ENCODE assay signal across 17 cellular contexts in genomic region chr18:46750626-46751025, GRCh38. TPM values are rescaled to one million over a fixed set of nuclear protein-coding genes. Genes with fewer than 3 reads are reported as not detected.
A peak's percentile ranks its signal among the peaks of the same experiment; 100 is the strongest.
DNase-seq lines count a peak whose midpoint lies in the region; ATAC-seq and TF ChIP-seq lines count a peak whose summit lies in the region.
"Had no signal": no experiment of that assay in that cellular context is flagged by ENCODE, and none has a peak within 500 bp of the region (broad histone marks: within the 10 kb centered on the region; RNA-seq: fewer than 3 reads in every experiment).

No MANE protein-coding gene starts in this region.

- no peak overlapping the region for H3K9ac ChIP-seq in MM.1S (ENCODE audit: low read length)

- H3K4me2 ChIP-seq in MM.1S (ENCODE audit: low read depth, low read length), result no peak overlapping the region
- H3K4me2 ChIP-seq: GM23338 had no signal

- no peaks in the 10 kb centered on the region for H3K27me3 ChIP-seq in MM.1S (replicated peaks; ENCODE audit: insufficient read depth, low read length)
- H3K27me3 ChIP-seq: BE2C had no signal

- H3K36me3 ChIP-seq in MM.1S (replicated peaks; ENCODE audit: insufficient read depth, low read length), result no peaks in the 10 kb centered on the region
- H3K36me3 ChIP-seq: BE2C had no signal

- H3K27ac ChIP-seq in MM.1S (ENCODE audit: low read length), result no peak overlapping the region
- H3K27ac ChIP-seq: C4-2B, HL-60 had no signal

- H3K9me3 ChIP-seq in MM.1S (replicated peaks; ENCODE audit: insufficient read depth, low read length), result no peaks in the 10 kb centered on the region
- H3K9me3 ChIP-seq: BE2C, Caco-2 had no signal

- H3K9me3 Mint-ChIP-seq in osteocyte (ENCODE audit: unreplicated experiment), result no peaks in the 10 kb centered on the region
- H3K9me3 Mint-ChIP-seq: CD4-positive, alpha-beta T cell had no signal

- no peaks in the 10 kb centered on the region for H3K4me1 Mint-ChIP-seq in osteocyte (ENCODE audit: unreplicated experiment)

- H3F3A ChIP-seq in MM.1S (ENCODE audit: insufficient read depth, low read length), result no peaks in the 10 kb centered on the region

- no peak overlapping the region for H3K4me3 Mint-ChIP-seq in osteocyte (ENCODE audit: unreplicated experiment)
- H3K4me3 Mint-ChIP-seq: CD4-positive, alpha-beta T cell; GM23338 had no signal

- H2AFZ ChIP-seq in MM.1S (ENCODE audit: low read length), result no peak overlapping the region
- H2AFZ ChIP-seq: GM23338 had no signal

- no peaks in the 10 kb centered on the region for H3K36me3 Mint-ChIP-seq in osteocyte (ENCODE audit: unreplicated experiment)

- no peaks in the 10 kb centered on the region for H3K9me2 ChIP-seq in MM.1S (replicated peaks; ENCODE audit: insufficient read depth, low read length)

- no peak for ATAC-seq in GM21381 (IDR thresholded peaks at IDR 0.05; ENCODE audit: unreplicated experiment)
- ATAC-seq: GM23338 had no signal

- no peak overlapping the region for H3K27ac Mint-ChIP-seq in osteocyte (ENCODE audit: unreplicated experiment)
- H3K27ac Mint-ChIP-seq: CD4-positive, alpha-beta T cell; GM23338 had no signal

- TF ChIP-seq CTCF in osteocyte (IDR thresholded peaks at IDR 0.05) (no peak), MM.1S (IDR thresholded peaks at IDR 0.05; ENCODE audit: low read length) (no peak)

- H4K20me1 ChIP-seq in MM.1S (ENCODE audit: insufficient read depth, low read length), result no peaks in the 10 kb centered on the region

- peaks cover 58% of the 10 kb centered on the region for H3K27me3 Mint-ChIP-seq in osteocyte (ENCODE audit: unreplicated experiment)

- H3K4me3 ChIP-seq in MM.1S (ENCODE audit: low read length), result no peak overlapping the region
- H3K4me3 ChIP-seq: GM23338 had no signal

- H3K4me1 ChIP-seq in MM.1S (ENCODE audit: low read length), result peaks cover 7% of the 10 kb centered on the region
- H3K4me1 ChIP-seq: BE2C, Caco-2 had no signal

- DNase-seq in M059J (ENCODE audit: low read depth) (peak; percentile 71), ecto neural progenitor cell (ENCODE audit: low spot score) (peak; percentile 13), osteocyte (ENCODE audit: extremely low spot score, unreplicated experiment) (peak; percentile 44), cerebellum (ENCODE audit: low spot score) (no peak), activated gamma-delta T cell (lab: John Stamatoyannopoulos, UW) (no peak), MM.1S (no peak)
- DNase-seq: ACHN; BE2C; Caco-2; CD4-positive, alpha-beta T cell; GDM1; HCEC 1CT had no signal

- no peaks in the 10 kb centered on the region for H3K79me2 ChIP-seq in MM.1S (ENCODE audit: low read length)

RNA-seq across cellular contexts. Expression of gene ST8SIA5, which starts 6.2 kb away (rescaled TPM):
- 9.8 and 12.2 TPM in 2 replicates for total RNA-seq in M059J (2014; rRNA removed; shearing (Covaris generic))
- total RNA-seq in osteocyte (0.30 and 0.76 TPM in 2 replicates), cerebellum (9.4 TPM)
- total RNA-seq: Caco-2, HT1080 had no signal

Comparison
In these comparisons a context has a peak if more than half of its experiments do, and no peak if none do; other contexts are left out.
1. DNase-seq: peak in M059J (single experiment), ecto neural progenitor cell (single experiment) and osteocyte (single experiment); none in cerebellum (single experiment), activated gamma-delta T cell (single experiment) and MM.1S (single experiment).